In the genomic region with DNA sequence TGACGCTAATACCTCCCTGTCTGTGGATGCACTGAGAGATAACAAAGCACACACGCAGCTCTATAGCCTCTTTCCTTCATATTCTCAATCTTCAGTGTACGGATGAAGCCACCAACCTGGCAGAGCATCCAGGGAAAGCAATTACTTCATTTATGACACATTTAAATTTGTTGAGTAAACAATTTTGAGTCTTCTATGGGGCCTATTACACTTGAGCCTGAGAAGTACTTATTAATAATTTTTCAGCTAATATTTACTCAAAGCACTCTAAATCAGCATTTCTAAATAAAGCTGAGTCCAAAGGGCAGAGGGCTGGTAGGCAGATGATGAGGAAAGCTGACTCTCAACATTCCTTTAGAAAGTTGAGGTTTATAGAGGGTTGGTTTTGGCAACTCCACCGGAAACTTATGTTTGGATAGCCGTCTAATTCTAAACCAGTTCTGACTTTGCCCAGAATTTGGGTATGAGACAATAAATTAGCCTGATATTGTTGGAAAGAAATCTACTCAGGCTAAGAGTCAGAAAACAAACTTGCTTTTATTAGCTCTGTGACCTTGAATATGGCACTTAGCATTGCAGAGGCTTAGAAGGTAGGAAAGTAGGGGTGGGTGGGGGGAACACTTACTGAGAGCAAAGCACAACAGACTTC, we compare ENCODE assay signal across 13 cellular contexts.
DNase-seq lines count a peak whose midpoint lies in the region; ATAC-seq and TF ChIP-seq lines count a peak whose summit lies in the region.
"Had no signal": no experiment of that assay in that cellular context is flagged by ENCODE, and none has a peak within 500 bp of the region (broad histone marks: within the 10 kb centered on the region; RNA-seq: fewer than 3 reads in every experiment).

No MANE protein-coding gene starts in this region.

- no peak for TF ChIP-seq EP300 in ovary (IDR thresholded peaks at IDR 0.05)

- DNase-seq in Caki2 (ENCODE audit: low read depth), result peak; percentile 73
- peak; percentile 42 for DNase-seq in MG63
- DNase-seq in epithelial cell of esophagus (ENCODE audit: low read depth), result peak; percentile 12
- DNase-seq in osteocyte (ENCODE audit: extremely low spot score, unreplicated experiment), result no peak
- DNase-seq in stimulated activated CD4-positive, alpha-beta T cell treated with anti-CD3 and anti-CD28 coated beads, Interleukin-2, amount 100 ng/mL, for 24 hours, result no peak
- no peak for DNase-seq in caudate nucleus (lab: John Stamatoyannopoulos, UW)
- DNase-seq in ovary, result no peak
- DNase-seq: activated CD4-positive, alpha-beta T cell treated with anti-CD3 and anti-CD28 coated beads for 48 hours; activated naive CD4-positive, alpha-beta T cell treated with anti-CD3 and anti-CD28 coated beads for 36 hours; CD4-positive, CD25-positive, alpha-beta regulatory T cell; NCI-H510A treated with DMSO at 0.1 percent for 48 hours had no signal

- no peaks in the 10 kb centered on the region for H3K27me3 Mint-ChIP-seq in osteocyte (ENCODE audit: unreplicated experiment)
- H3K27me3 Mint-ChIP-seq: CD4-positive, CD25-positive, alpha-beta regulatory T cell had no signal

- intact Hi-C loops in ovary (cut with DNase I), result no loop called here

- in situ Hi-C loops in Caki2 (cut with HindIII; ENCODE audit: low pct_unique_long_range_greater_than_20kb, low sequenced_read_pairs), result no loop called here

- H3K27me3 ChIP-seq in MG63 (no peaks in the 10 kb centered on the region), ovary (no peaks in the 10 kb centered on the region)

- H3K36me3 ChIP-seq in MG63, result no peaks in the 10 kb centered on the region
- H3K36me3 ChIP-seq in ovary, result no peaks in the 10 kb centered on the region

- peaks cover 11% of the 10 kb centered on the region for H3K4me1 ChIP-seq in ovary (ENCODE audit: insufficient read depth)

- H3K4me3 ChIP-seq in MG63 (no peak overlapping the region), epithelial cell of esophagus (ENCODE audit: low read length) (no peak overlapping the region), ovary (no peak overlapping the region)

- no peak for TF ChIP-seq CTCF in epithelial cell of esophagus (IDR thresholded peaks at IDR 0.05; ENCODE audit: insufficient read depth, low read depth, low read length, missing control alignments)
- no peak for TF ChIP-seq CTCF in osteocyte (IDR thresholded peaks at IDR 0.05)
- no peak for TF ChIP-seq CTCF in ovary (IDR thresholded peaks at IDR 0.05)

- H3K36me3 Mint-ChIP-seq in osteocyte (ENCODE audit: unreplicated experiment), result no peaks in the 10 kb centered on the region
- H3K36me3 Mint-ChIP-seq: CD4-positive, CD25-positive, alpha-beta regulatory T cell had no signal

- H3K27ac Mint-ChIP-seq in osteocyte (ENCODE audit: unreplicated experiment), result peak overlapping the region; percentile 76
- H3K27ac Mint-ChIP-seq: activated naive CD4-positive, alpha-beta T cell treated with anti-CD3 and anti-CD28 coated beads for 36 hours; CD4-positive, CD25-positive, alpha-beta regulatory T cell had no signal

- H3K9me3 Mint-ChIP-seq in osteocyte (ENCODE audit: unreplicated experiment), result no peaks in the 10 kb centered on the region

- H3K9me3 ChIP-seq in MG63 (no peaks in the 10 kb centered on the region), ovary (no peaks in the 10 kb centered on the region)

- no peak for ATAC-seq in HG03108 (IDR thresholded peaks at IDR 0.05; ENCODE audit: unreplicated experiment)

- no peak overlapping the region for H3K27ac ChIP-seq in caudate nucleus (ENCODE audit: low read depth, low read length)
- no peak overlapping the region for H3K27ac ChIP-seq in ovary
- H3K27ac ChIP-seq: KMS-11 had no signal

- no peak for TF ChIP-seq POLR2A in ovary (IDR thresholded peaks at IDR 0.05)

- no peak overlapping the region for H3K4me3 Mint-ChIP-seq in osteocyte (ENCODE audit: unreplicated experiment)
- H3K4me3 Mint-ChIP-seq: activated naive CD4-positive, alpha-beta T cell treated with anti-CD3 and anti-CD28 coated beads for 36 hours; CD4-positive, CD25-positive, alpha-beta regulatory T cell had no signal

- WGBS in ovary, 3 donors, result 13 to 26% (median 20%) methylated on average over 5 of the region's 5 CpGs

- H3K4me1 Mint-ChIP-seq in osteocyte (ENCODE audit: unreplicated experiment), result peaks cover 44% of the 10 kb centered on the region
- H3K4me1 Mint-ChIP-seq: CD4-positive, CD25-positive, alpha-beta regulatory T cell had no signal

Comparison
In these comparisons a context has a peak if more than half of its experiments do, and no peak if none do; other contexts are left out.
1. DNase-seq: peak in Caki2 (single experiment), MG63 (single experiment) and epithelial cell of esophagus (single experiment); none in osteocyte (single experiment), stimulated activated CD4-positive, alpha-beta T cell treated with anti-CD3 and anti-CD28 coated beads, Interleukin-2, amount 100 ng/mL, for 24 hours (0 of 2), caudate nucleus (0 of 61) and ovary (0 of 5).